Comparison of ENCODE assay signal across 27 cellular contexts in the genomic region with DNA sequence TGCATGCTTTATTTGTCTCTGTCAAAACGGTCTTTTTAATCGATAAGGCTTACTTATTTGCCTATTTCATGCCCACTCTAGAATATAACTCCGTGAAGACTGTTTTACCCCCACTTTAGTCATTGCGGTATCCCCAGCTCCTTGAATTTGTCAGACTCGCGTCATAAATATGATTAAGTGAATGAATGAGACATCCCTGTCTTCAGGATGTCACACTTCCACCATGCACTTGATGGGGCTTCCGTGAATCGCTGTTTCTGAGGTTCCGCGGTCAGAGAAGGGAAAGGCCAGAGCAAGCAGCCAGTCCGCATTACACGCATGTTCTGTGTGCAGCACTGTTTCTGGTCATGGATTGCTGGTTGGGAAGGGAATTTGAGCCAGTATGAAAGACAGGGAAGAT.
A peak's percentile ranks its signal among the peaks of the same experiment; 100 is the strongest.
DNase-seq lines count a peak whose midpoint lies in the region; ATAC-seq lines count a peak whose summit lies in the region.
"Had no signal": no experiment of that assay in that cellular context is flagged by ENCODE, and none has a peak within 500 bp of the region (broad histone marks: within the 10 kb centered on the region; RNA-seq: fewer than 3 reads in every experiment).

No MANE protein-coding gene starts in this region.

- CTCF ChIA-PET in activated CD8-positive, alpha-beta memory T cell treated with anti-CD3 and anti-CD28 coated beads, Interleukin-2, amount 10 ng/mL, durations not matched to agents 7 days and 5 days (lab: Charles Lee), result no interaction called here

- peaks cover 52% of the 10 kb centered on the region for H3K4me1 Mint-ChIP-seq in activated CD8-positive, alpha-beta memory T cell treated with anti-CD3 and anti-CD28 coated beads, Interleukin-2, amount 10 ng/mL, durations not matched to agents 7 days and 5 days
- H3K4me1 Mint-ChIP-seq in stimulated activated naive B cell treated with anti-CD40 and anti-IgM and Interleukin-4, amounts not matched to agents 10 μg/mL and 1 μg/mL and 100 μg/mL, for 72 hours, result peaks cover 43 to 73% of the 10 kb centered on the region in 2 donors

- H3K27me3 Mint-ChIP-seq in activated CD8-positive, alpha-beta memory T cell treated with anti-CD3 and anti-CD28 coated beads, Interleukin-2, amount 10 ng/mL, durations not matched to agents 7 days and 5 days, result no peaks in the 10 kb centered on the region
- no peaks in the 10 kb centered on the region for H3K27me3 Mint-ChIP-seq in stimulated activated naive B cell treated with anti-CD40 and anti-IgM and Interleukin-4, amounts not matched to agents 10 μg/mL and 1 μg/mL and 100 μg/mL, for 72 hours
- H3K27me3 Mint-ChIP-seq: dendritic cell treated with granulocyte-macrophage colony-stimulating factor and Interleukin-4, amounts not matched to agents 40 ng/mL and 50 ng/mL, for 4 days; stimulated activated memory B cell treated with anti-CD40 and anti-IgM and Interleukin-4, amounts not matched to agents 10 μg/mL and 1 μg/mL and 100 μg/mL, for 72 hours had no signal

- intact Hi-C loops in posterior vena cava (cut with DNase I), result no loop called here

- peak overlapping the region; percentile 52 for H3K27ac Mint-ChIP-seq in activated CD8-positive, alpha-beta memory T cell treated with anti-CD3 and anti-CD28 coated beads, Interleukin-2, amount 10 ng/mL, durations not matched to agents 7 days and 5 days
- H3K27ac Mint-ChIP-seq in stimulated activated naive B cell treated with anti-CD40 and anti-IgM and Interleukin-4, amounts not matched to agents 10 μg/mL and 1 μg/mL and 100 μg/mL, for 72 hours, result peak overlapping the region; percentile 26
- H3K27ac Mint-ChIP-seq: dendritic cell treated with granulocyte-macrophage colony-stimulating factor and Interleukin-4, amounts not matched to agents 40 ng/mL and 50 ng/mL, for 4 days; stimulated activated memory B cell treated with anti-CD40 and anti-IgM and Interleukin-4, amounts not matched to agents 10 μg/mL and 1 μg/mL and 100 μg/mL, for 72 hours had no signal

- no peaks in the 10 kb centered on the region for H3K36me3 Mint-ChIP-seq in activated CD8-positive, alpha-beta memory T cell treated with anti-CD3 and anti-CD28 coated beads, Interleukin-2, amount 10 ng/mL, durations not matched to agents 7 days and 5 days
- H3K36me3 Mint-ChIP-seq in stimulated activated naive B cell treated with anti-CD40 and anti-IgM and Interleukin-4, amounts not matched to agents 10 μg/mL and 1 μg/mL and 100 μg/mL, for 72 hours, result no peaks in the 10 kb centered on the region
- H3K36me3 Mint-ChIP-seq: stimulated activated memory B cell treated with anti-CD40 and anti-IgM and Interleukin-4, amounts not matched to agents 10 μg/mL and 1 μg/mL and 100 μg/mL, for 72 hours had no signal

- H3K9me3 Mint-ChIP-seq in activated CD8-positive, alpha-beta memory T cell treated with anti-CD3 and anti-CD28 coated beads, Interleukin-2, amount 10 ng/mL, durations not matched to agents 7 days and 5 days (ENCODE audit: low read depth), result no peaks in the 10 kb centered on the region
- no peaks in the 10 kb centered on the region for H3K9me3 Mint-ChIP-seq in stimulated activated naive B cell treated with anti-CD40 and anti-IgM and Interleukin-4, amounts not matched to agents 10 μg/mL and 1 μg/mL and 100 μg/mL, for 72 hours
- H3K9me3 Mint-ChIP-seq: dendritic cell treated with granulocyte-macrophage colony-stimulating factor and Interleukin-4, amounts not matched to agents 40 ng/mL and 50 ng/mL, for 4 days; stimulated activated memory B cell treated with anti-CD40 and anti-IgM and Interleukin-4, amounts not matched to agents 10 μg/mL and 1 μg/mL and 100 μg/mL, for 72 hours had no signal

- no peak for DNase-seq in activated CD8-positive, alpha-beta memory T cell treated with anti-CD3 and anti-CD28 coated beads, Interleukin-2, amount 10 ng/mL, durations not matched to agents 7 days and 5 days
- DNase-seq in activated CD8-positive, alpha-beta memory T cell treated with anti-CD3 and anti-CD28 coated beads, Interleukin-2, amount 50 U/mL, for 48 hours, result no peak
- peak; percentile 28 for DNase-seq in central memory CD4-positive, alpha-beta T cell
- DNase-seq in stimulated activated naive B cell treated with anti-CD40 and anti-IgM and Interleukin-4, amounts not matched to agents 10 μg/mL and 1 μg/mL and 100 μg/mL, for 72 hours, result no peak
- no peak for DNase-seq in posterior vena cava (ENCODE audit: low spot score)
- no peak for DNase-seq in C1 segment of cervical spinal cord (lab: John Stamatoyannopoulos, UW)
- DNase-seq in DMS79 (lab: John Stamatoyannopoulos, UW), result no peak
- DNase-seq: activated CD4-positive, alpha-beta T cell treated with anti-CD3 and anti-CD28 coated beads, Interleukin-2, amount 50 U/mL, for 1 hour; activated naive CD4-positive, alpha-beta T cell treated with anti-CD3 and anti-CD28 coated beads, Interleukin-2, amount 50 U/mL, for 16 hours; AML-193; aorta; Caco-2; foreskin keratinocyte; heart left ventricle; NCI-H1105; NCI-H1930; NCI-H526; PC-9; Right ventricle myocardium superior; stimulated activated CD4-positive, alpha-beta T cell treated with anti-CD3 and anti-CD28 coated beads, Interleukin-12 subunit alpha, Interleukin-12 subunit beta, amount 100 ng/mL, for 4 hours; stimulated activated CD4-positive, alpha-beta T cell treated with anti-CD3 and anti-CD28 coated beads, Interleukin-4, amount 100 ng/mL, for 24 hours; testis; WERI-Rb-1 had no signal

- H3K4me3 Mint-ChIP-seq in activated CD8-positive, alpha-beta memory T cell treated with anti-CD3 and anti-CD28 coated beads, Interleukin-2, amount 10 ng/mL, durations not matched to agents 7 days and 5 days, result no peak overlapping the region
- H3K4me3 Mint-ChIP-seq in stimulated activated naive B cell treated with anti-CD40 and anti-IgM and Interleukin-4, amounts not matched to agents 10 μg/mL and 1 μg/mL and 100 μg/mL, for 72 hours, result no peak overlapping the region
- H3K4me3 Mint-ChIP-seq: dendritic cell treated with granulocyte-macrophage colony-stimulating factor and Interleukin-4, amounts not matched to agents 40 ng/mL and 50 ng/mL, for 4 days; stimulated activated memory B cell treated with anti-CD40 and anti-IgM and Interleukin-4, amounts not matched to agents 10 μg/mL and 1 μg/mL and 100 μg/mL, for 72 hours had no signal

- ATAC-seq in activated CD8-positive, alpha-beta memory T cell treated with anti-CD3 and anti-CD28 coated beads, Interleukin-2, amount 10 ng/mL, durations not matched to agents 7 days and 5 days, result peak; percentile 63
- peak; percentile 63 for ATAC-seq in HG02885 (IDR thresholded peaks at IDR 0.05; ENCODE audit: poor library complexity, unreplicated experiment)
- ATAC-seq in stimulated activated naive B cell treated with anti-CD40 and anti-IgM and Interleukin-4, amounts not matched to agents 10 μg/mL and 1 μg/mL and 100 μg/mL, for 72 hours (replicated peaks), result no peak
- ATAC-seq: foreskin keratinocyte; heart left ventricle; sciatic nerve; stimulated activated memory B cell treated with anti-CD40 and anti-IgM and Interleukin-4, amounts not matched to agents 10 μg/mL and 1 μg/mL and 100 μg/mL, for 72 hours had no signal

Comparison
In these comparisons a context has a peak if more than half of its experiments do, and no peak if none do; other contexts are left out.
1. ATAC-seq: peak in activated CD8-positive, alpha-beta memory T cell treated with anti-CD3 and anti-CD28 coated beads, Interleukin-2, amount 10 ng/mL, durations not matched to agents 7 days and 5 days (single experiment) and HG02885 (single experiment); none in stimulated activated naive B cell treated with anti-CD40 and anti-IgM and Interleukin-4, amounts not matched to agents 10 μg/mL and 1 μg/mL and 100 μg/mL, for 72 hours (0 of 2).